9 cellular contexts compared by ENCODE assay signal in genomic region chr6:43280234-43280633, GRCh38. TPM values are rescaled to one million over a fixed set of nuclear protein-coding genes. Genes with fewer than 3 reads are reported as not detected.
"Had no signal": no experiment of that assay in that cellular context is flagged by ENCODE, and none has a peak within 500 bp of the region (broad histone marks: within the 10 kb centered on the region; RNA-seq: fewer than 3 reads in every experiment).

No MANE protein-coding gene starts in this region.

- H3K4me3 ChIP-seq: GM23338, K562 had no signal

- H3K4me3 Mint-ChIP-seq: GM23338, H9, HFFc6 had no signal

- H3K27ac Mint-ChIP-seq: GM23338, H9, HFFc6 had no signal

- H2AFZ ChIP-seq: GM23338 had no signal

- DNase-seq: H9, HCEC 1CT, HFFc6, IMR-90, KG1 had no signal

- ATAC-seq: GM23338, K562 had no signal

- H3K4me2 ChIP-seq: GM23338 had no signal

- H3K9me3 Mint-ChIP-seq: GM23338, H9, HFFc6 had no signal

RNA-seq across cellular contexts. Expression of gene SLC22A7, which starts 17.8 kb away (rescaled TPM):
- total RNA-seq: GM23338, H1, H9, HFFc6, HT-29, IMR-90, K562 had no signal
- polyA plus RNA-seq: H1, IMR-90, K562 had no signal

RNA-seq across cellular contexts. Expression of gene CRIP3, which starts 28.4 kb away (rescaled TPM):
- total RNA-seq: HFFc6, HT-29, IMR-90 had no signal
- polyA plus RNA-seq: IMR-90 had no signal

RNA-seq across cellular contexts. Expression of gene TTBK1, which starts 37.0 kb away (rescaled TPM):
- total RNA-seq: HFFc6, IMR-90, K562 had no signal
- polyA plus RNA-seq: K562 had no signal
